ENCODE assay signal across 1 cellular context in genomic region chr17:37494401-37494831, GRCh38.
TF ChIP-seq lines count a peak whose summit lies in the region.

No MANE protein-coding gene starts in this region.

TF ChIP-seq in H1, 55 proteins besides CTCF, POLR2A, EP300 and RAD21:
- TF ChIP-seq CEBPB (IDR thresholded peaks at IDR 0.05; ENCODE audit: low read depth, low read length): peak; percentile 95
- no peak for TF ChIP-seq SP4 (IDR thresholded peaks at IDR 0.05; ENCODE audit: low read length)
